In genomic region chr1:27832762-27833161, GRCh38 we compare ENCODE assay signal across 13 cellular contexts. TPM values are rescaled to one million over a fixed set of nuclear protein-coding genes. Genes with fewer than 3 reads are reported as not detected.
DNase-seq lines count a peak whose midpoint lies in the region; ATAC-seq and TF ChIP-seq lines count a peak whose summit lies in the region.
"Had no signal": no experiment of that assay in that cellular context is flagged by ENCODE, and none has a peak within 500 bp of the region (broad histone marks: within the 10 kb centered on the region; RNA-seq: fewer than 3 reads in every experiment).

No MANE protein-coding gene starts in this region.

- H3K9me3 ChIP-seq in BLaER1 treated with 17β-estradiol and CSF1 and Interleukin-3, amounts not matched to agents 10 nM and 100 nM (replicated peaks in 1 of 11): no peaks in the 10 kb centered on the region
- no peaks in the 10 kb centered on the region for H3K9me3 ChIP-seq in adipocyte (ENCODE audit: control insufficient read depth, low read length)
- H3K9me3 ChIP-seq: spleen had no signal

- no peaks in the 10 kb centered on the region for H3K27me3 ChIP-seq in BLaER1 treated with 17β-estradiol and CSF1 and Interleukin-3, amounts not matched to agents 10 nM and 100 nM
- no peaks in the 10 kb centered on the region for H3K27me3 ChIP-seq in adipocyte (replicated peaks; ENCODE audit: control insufficient read depth, insufficient read depth, low read length)
- H3K27me3 ChIP-seq: spleen had no signal

- peak overlapping the region in 3 of 11 experiments; percentile 94 to 98 (median 98); a peak in 3 of 22 replicates for H3K9ac ChIP-seq in BLaER1 treated with 17β-estradiol and CSF1 and Interleukin-3, amounts not matched to agents 10 nM and 100 nM
- peak overlapping the region; percentile 94 for H3K9ac ChIP-seq in adipocyte (ENCODE audit: low read length)

- H4K20me1 ChIP-seq in BLaER1 treated with 17β-estradiol and CSF1 and Interleukin-3, amounts not matched to agents 10 nM and 100 nM: peaks cover 17 to 68% (median 37%) of the 10 kb centered on the region in 11 experiments; a peak in 17 of 22 replicates

- H3K4me3 ChIP-seq in BLaER1 treated with 17β-estradiol and CSF1 and Interleukin-3, amounts not matched to agents 10 nM and 100 nM: no peak overlapping the region; a peak in 1 of 20 replicates
- H3K4me3 ChIP-seq in HFF-Myc (replicated peaks; ENCODE audit: low read depth, low read length) (peak overlapping the region; percentile 85), adipocyte (ENCODE audit: low read length) (peak overlapping the region; percentile 94)

- H3K36me3 ChIP-seq in BLaER1 treated with 17β-estradiol and CSF1 and Interleukin-3, amounts not matched to agents 10 nM and 100 nM: peaks cover 44 to 57% (median 55%) of the 10 kb centered on the region in 11 experiments
- peaks cover 22% of the 10 kb centered on the region for H3K36me3 ChIP-seq in adipocyte (ENCODE audit: control insufficient read depth, insufficient read depth, low read length, severe bottlenecking)

- ATAC-seq in HG03354 (IDR thresholded peaks at IDR 0.05; ENCODE audit: poor library complexity, severe bottlenecking, unreplicated experiment): no peak
- ATAC-seq: esophagus mucosa had no signal

- no peak for TF ChIP-seq CTCF in HFF-Myc (IDR thresholded peaks at IDR 0.05; ENCODE audit: low read depth, low read length, missing control alignments)

- peaks cover 17 to 32% (median 21%) of the 10 kb centered on the region in 10 experiments for H3K4me1 ChIP-seq in BLaER1 treated with 17β-estradiol and CSF1 and Interleukin-3, amounts not matched to agents 10 nM and 100 nM
- H3K4me1 ChIP-seq in adipocyte (ENCODE audit: control insufficient read depth, insufficient read depth, low read length): peaks cover 22% of the 10 kb centered on the region

- DNase-seq in HFF-Myc (ENCODE audit: extremely low read depth, low read depth) (peak; percentile 27), adipocyte (ENCODE audit: low read depth) (peak; percentile 43), lung microvascular endothelial cell (ENCODE audit: low read depth in 2 of 2) (peak; percentile 30 to 34), NCI-H446 treated with DMSO at 0.1 percent for 48 hours (lab: John Stamatoyannopoulos, UW) (no peak), NOMO-1 treated with DMSO at 0.1 percent for 48 hours (lab: John Stamatoyannopoulos, UW; ENCODE audit: unreplicated experiment) (no peak), globus pallidus (ENCODE audit: low spot score) (no peak)
- DNase-seq: activated gamma-delta T cell treated with Interleukin-2 at 50 U/mL for 16 hours; GDM1; spleen; stimulated activated naive CD4-positive, alpha-beta T cell treated with Interleukin-2 at 50 U/mL for 16 hours had no signal

- H3K4me2 ChIP-seq in BLaER1 treated with 17β-estradiol and CSF1 and Interleukin-3, amounts not matched to agents 10 nM and 100 nM: peak overlapping the region; percentile 91 to 97 (median 93); a peak in 19 of 22 replicates

- no peak overlapping the region for H3K27ac ChIP-seq in BLaER1 treated with 17β-estradiol and CSF1 and Interleukin-3, amounts not matched to agents 10 nM and 100 nM
- H3K27ac ChIP-seq: spleen had no signal

RNA-seq across cellular contexts. Expression of gene PPP1R8, which starts 2.2 kb away (rescaled TPM):
- total RNA-seq in lung microvascular endothelial cell: 47.7 and 56.5 TPM in 2 replicates

RNA-seq across cellular contexts. Expression of gene THEMIS2, which starts 39.6 kb away (rescaled TPM):
- total RNA-seq in lung microvascular endothelial cell: 34.7 and 35.9 TPM in 2 replicates

RNA-seq across cellular contexts. Expression of gene STX12, which starts 59.7 kb away (rescaled TPM):
- 56.9 and 78.2 TPM in 2 replicates for total RNA-seq in lung microvascular endothelial cell

Comparison
In these comparisons a context has a peak if more than half of its experiments do, and no peak if none do; other contexts are left out.
1. H3K4me3 ChIP-seq: peak in HFF-Myc (single experiment) and adipocyte (single experiment); none in BLaER1 treated with 17β-estradiol and CSF1 and Interleukin-3, amounts not matched to agents 10 nM and 100 nM (0 of 10).
2. DNase-seq: peak in HFF-Myc (single experiment), adipocyte (single experiment) and lung microvascular endothelial cell (2 of 2); none in NCI-H446 treated with DMSO at 0.1 percent for 48 hours (single experiment), NOMO-1 treated with DMSO at 0.1 percent for 48 hours (single experiment) and globus pallidus (single experiment).